Comparison of ENCODE assay signal across 2 cellular contexts in genomic region chr7:66069732-66070131, GRCh38.
TF ChIP-seq lines count a peak whose summit lies in the region.

No MANE protein-coding gene starts in this region.

TF ChIP-seq in HCT116, 20 proteins besides CTCF, POLR2A, EP300 and RAD21 (continued from another document):
- TF ChIP-seq REST (IDR thresholded peaks at IDR 0.05; ENCODE audit: low read depth) (no peak), EZH2 (IDR thresholded peaks at IDR 0.05) (no peak), CBX3 (IDR thresholded peaks at IDR 0.05; ENCODE audit: low read depth) (no peak), ZFX (IDR thresholded peaks at IDR 0.05) (no peak), EZH2phosphoT487 (IDR thresholded peaks at IDR 0.05; ENCODE audit: borderline replicate concordance) (no peak)
TF ChIP-seq in HCT116: peak in this region for 0.

TF ChIP-seq in SK-N-SH treated with all-trans-retinoic acid at 6 μM for 48 hours, 23 proteins besides CTCF, POLR2A, EP300 and RAD21 (continued from another document):
- TF ChIP-seq ISL1 (CRISPR knock-in tag; IDR thresholded peaks at IDR 0.05) (no peak), PPARA (CRISPR knock-in tag; IDR thresholded peaks at IDR 0.05; ENCODE audit: borderline replicate concordance) (no peak), ZFP30 (CRISPR knock-in tag; IDR thresholded peaks at IDR 0.05) (no peak), ZC3H10 (CRISPR knock-in tag; IDR thresholded peaks at IDR 0.05) (no peak), ARNTL (CRISPR knock-in tag; IDR thresholded peaks at IDR 0.05; ENCODE audit: borderline replicate concordance, low read depth) (no peak), CSRNP3 (CRISPR knock-in tag; IDR thresholded peaks at IDR 0.05) (no peak), TCF4 (CRISPR knock-in tag; IDR thresholded peaks at IDR 0.05; ENCODE audit: borderline replicate concordance) (no peak), PATZ1 (CRISPR knock-in tag; IDR thresholded peaks at IDR 0.05; ENCODE audit: borderline replicate concordance) (no peak), ESRRG (CRISPR knock-in tag; IDR thresholded peaks at IDR 0.05) (no peak), ZNF70 (CRISPR knock-in tag; IDR thresholded peaks at IDR 0.05) (no peak), ZNF8 (CRISPR knock-in tag; IDR thresholded peaks at IDR 0.05) (no peak)
